Comparison of ENCODE assay signal across 1 cellular context in the genomic region with DNA sequence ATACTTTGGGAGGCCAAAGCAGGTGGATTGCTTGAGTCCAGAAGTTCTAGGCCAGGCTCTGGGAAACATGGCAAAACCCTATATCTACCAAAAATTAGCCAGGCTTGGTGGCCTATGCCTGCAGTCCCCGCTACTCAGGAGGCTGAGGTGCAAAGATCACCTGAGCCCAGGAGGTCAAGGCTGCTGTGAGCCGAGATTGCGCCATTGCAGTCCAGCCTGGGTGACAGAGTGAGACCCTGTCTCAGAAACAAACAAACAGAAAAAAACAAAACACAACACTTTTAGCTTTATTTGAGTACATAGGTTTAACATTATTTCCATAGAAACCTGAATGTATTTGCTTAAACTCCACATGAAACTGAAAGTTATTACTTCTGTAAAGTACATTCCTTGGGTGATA.
A peak's percentile ranks its signal among the peaks of the same experiment; 100 is the strongest.
TF ChIP-seq lines count a peak whose summit lies in the region.

No MANE protein-coding gene starts in this region.

TF ChIP-seq in liver, 16 proteins besides CTCF, POLR2A, EP300 and RAD21 (continued from another document):
- peak in 1 of 2 donors; percentile 23 for TF ChIP-seq JUND (IDR thresholded peaks at IDR 0.05)
- TF ChIP-seq ZBTB33 (IDR thresholded peaks at IDR 0.05), result peak; percentile 24
